In the genomic region with DNA sequence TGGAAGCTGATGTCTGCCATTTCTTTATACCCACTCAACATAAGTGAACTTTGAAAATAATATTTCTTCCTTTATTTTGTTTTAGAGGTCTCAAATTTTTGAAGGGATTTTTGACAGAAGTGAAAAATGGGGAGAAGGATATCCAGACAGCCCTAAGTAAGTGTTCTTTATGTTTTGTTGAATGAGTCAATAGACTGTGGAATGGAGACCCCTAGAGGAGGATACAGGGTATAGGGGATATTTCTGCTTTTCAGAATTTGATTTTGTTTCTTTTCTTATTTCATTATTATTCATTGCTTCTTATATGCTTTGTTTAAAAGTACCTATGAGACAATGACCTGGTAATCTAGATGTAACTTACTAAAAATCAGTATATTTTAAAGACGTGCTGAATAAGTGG, we compare ENCODE assay signal across 8 cellular contexts. TPM values are rescaled to one million over a fixed set of nuclear protein-coding genes. Genes with fewer than 3 reads are reported as not detected.
DNase-seq lines count a peak whose midpoint lies in the region; ATAC-seq and TF ChIP-seq lines count a peak whose summit lies in the region.

No MANE protein-coding gene starts in this region.

- intact Hi-C loops in CD4-positive, alpha-beta memory T cell (cut with micrococcal nuclease): loop anchor here (1.0 to 10.0 kb wide), 4 partner anchors 33 to 1138 kb away; no protein-coding TSS in a partner anchor
- intact Hi-C loops in adrenal gland (cut with DNase I): loop anchor here (10.0 kb wide), 3 partner anchors 108 to 308 kb away; no protein-coding TSS in a partner anchor

- no peaks in the 10 kb centered on the region for H3K9me3 Mint-ChIP-seq in CD4-positive, alpha-beta memory T cell

- no peak overlapping the region for H3K27ac ChIP-seq in CD4-positive, alpha-beta memory T cell (ENCODE audit: low read depth, low read length)
- no peak overlapping the region for H3K27ac ChIP-seq in adrenal gland

- H3K4me3 Mint-ChIP-seq in CD4-positive, alpha-beta memory T cell: no peak overlapping the region

- peak; percentile 38 to 69 (median 52) for TF ChIP-seq CTCF in adrenal gland (IDR thresholded peaks at IDR 0.05)

- no peak for TF ChIP-seq POLR2A in adrenal gland (IDR thresholded peaks at IDR 0.05)

- DNase-seq in CD4-positive, alpha-beta memory T cell: peak in 3 of 5 donors; percentile 8 to 16 (median 15)
- peak; percentile 30 for DNase-seq in NCI-H146 (lab: John Stamatoyannopoulos, UW)
- no peak for DNase-seq in adrenal gland
- peak; percentile 28 for DNase-seq in hepatic stellate cell (ENCODE audit: low spot score)
- peak; percentile 73 for DNase-seq in superior temporal gyrus (ENCODE audit: extremely low spot score)
- no peak for DNase-seq in GDM1 (lab: John Stamatoyannopoulos, UW)
- DNase-seq in activated naive CD4-positive, alpha-beta T cell (lab: John Stamatoyannopoulos, UW): no peak

- no peaks in the 10 kb centered on the region for H3K4me1 ChIP-seq in CD4-positive, alpha-beta memory T cell (ENCODE audit: insufficient read depth, low read length)
- H3K4me1 ChIP-seq in adrenal gland (replicated peaks in 1 of 2): no peaks in the 10 kb centered on the region

- POLR2A ChIA-PET in CD4-positive, alpha-beta memory T cell (lab: Charles Lee; ENCODE audit: partially characterized antibody): interaction anchor here (1.0 kb wide), 1 partner anchor 90 kb away, joined by 3 read pairs; no protein-coding TSS in a partner anchor

- no peak overlapping the region for H3K27ac Mint-ChIP-seq in CD4-positive, alpha-beta memory T cell

- peak; percentile 70 for ATAC-seq in GM19372 (IDR thresholded peaks at IDR 0.05; ENCODE audit: low read depth, unreplicated experiment)

- no peaks in the 10 kb centered on the region for H3K27me3 ChIP-seq in CD4-positive, alpha-beta memory T cell (ENCODE audit: insufficient read depth, low read length)
- no peaks in the 10 kb centered on the region for H3K27me3 ChIP-seq in adrenal gland

- no peaks in the 10 kb centered on the region for H3K36me3 ChIP-seq in CD4-positive, alpha-beta memory T cell (ENCODE audit: insufficient read depth, low read length)
- H3K36me3 ChIP-seq in adrenal gland (replicated peaks in 1 of 2): peaks cover 0 to 5% of the 10 kb centered on the region in 2 donors

- H3K4me1 Mint-ChIP-seq in CD4-positive, alpha-beta memory T cell: peaks cover 0 to 6% (median 2%) of the 10 kb centered on the region in 4 donors

- no peaks in the 10 kb centered on the region for H3K9me3 ChIP-seq in CD4-positive, alpha-beta memory T cell (ENCODE audit: control insufficient read depth in 1 of 2, low read length in 2 of 2)
- H3K9me3 ChIP-seq in adrenal gland (replicated peaks in 1 of 3): no peaks in the 10 kb centered on the region

- peaks cover 23 to 47% of the 10 kb centered on the region in 2 donors for H3K36me3 Mint-ChIP-seq in CD4-positive, alpha-beta memory T cell

- no peak overlapping the region for H3K4me3 ChIP-seq in CD4-positive, alpha-beta memory T cell (ENCODE audit: low read length in 2 of 2)
- no peak overlapping the region for H3K4me3 ChIP-seq in adrenal gland

- no peaks in the 10 kb centered on the region for H3K27me3 Mint-ChIP-seq in CD4-positive, alpha-beta memory T cell

- WGBS in adrenal gland, 4 donors: 60 to 75% (median 65%) methylated on average over 1 of the region's 1 CpG

- CTCF ChIA-PET in CD4-positive, alpha-beta memory T cell (lab: Charles Lee; ENCODE audit: partially characterized antibody): interaction anchor here (1.0 to 3.4 kb wide), 16 partner anchors 8 to 500 kb away, joined by 3 to 31 read pairs (median 4); a partner anchor contains a TSS

RNA-seq across cellular contexts. Expression of a gene that starts 34.4 kb away (rescaled TPM):
- 10 to 100 TPM; 11.8 to 13.2 TPM for total RNA-seq in CD4-positive, alpha-beta memory T cell
- polyA plus RNA-seq in CD4-positive, alpha-beta memory T cell: 1 to 10 TPM; 2.4 to 4.2 TPM
- 10 to 100 TPM in 1 of 8 donors, 1 to 10 TPM in 7; 4.1 to 14.5 (median 6.3) TPM for total RNA-seq in adrenal gland
- 1 to 10 TPM; 2.1 to 6.6 (median 2.2) TPM for polyA plus RNA-seq in adrenal gland

RNA-seq across cellular contexts. Expression of a gene that starts 36.1 kb away (rescaled TPM):
- total RNA-seq in CD4-positive, alpha-beta memory T cell: 1 to 10 TPM; 6.0 to 6.3 TPM
- polyA plus RNA-seq in CD4-positive, alpha-beta memory T cell: 1 to 10 TPM; 1.6 to 3.2 TPM
- total RNA-seq in adrenal gland: 10 to 100 TPM in 5 of 8 donors, 1 to 10 TPM in 3; 3.7 to 35.0 (median 12.7) TPM
- 10 to 100 TPM in 1 of 3 donors, 1 to 10 TPM in 2; 2.0 to 28.2 (median 2.5) TPM for polyA plus RNA-seq in adrenal gland

Comparison
In these comparisons a context has a peak if more than half of its experiments do, and no peak if none do; other contexts are left out.
1. DNase-seq: peak in CD4-positive, alpha-beta memory T cell (3 of 5), NCI-H146 (single experiment), hepatic stellate cell (single experiment) and superior temporal gyrus (single experiment); none in adrenal gland (0 of 7), GDM1 (single experiment) and activated naive CD4-positive, alpha-beta T cell (0 of 4).